16 cellular contexts compared by ENCODE assay signal in the genomic region with DNA sequence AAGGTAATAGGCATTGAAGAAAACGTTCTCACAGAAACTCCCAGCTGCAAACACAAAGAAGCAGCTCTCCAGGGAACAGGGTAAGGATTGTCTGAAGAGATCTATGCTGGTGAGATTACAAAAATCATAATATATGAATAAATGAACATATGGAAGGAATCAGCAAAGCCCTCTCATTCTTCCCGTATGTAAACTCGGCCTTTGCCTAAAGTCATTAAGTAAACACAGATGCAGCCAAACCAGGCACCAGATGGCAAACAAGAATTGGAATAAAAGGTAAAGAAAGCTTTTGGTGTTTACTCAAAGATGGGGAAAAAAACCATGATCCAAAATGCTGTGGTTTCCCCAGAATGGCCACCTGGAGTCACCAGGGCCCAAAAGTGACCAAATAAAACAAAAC.
DNase-seq lines count a peak whose midpoint lies in the region; ATAC-seq and TF ChIP-seq lines count a peak whose summit lies in the region.
"Had no signal": no experiment of that assay in that cellular context is flagged by ENCODE, and none has a peak within 500 bp of the region (broad histone marks: within the 10 kb centered on the region; RNA-seq: fewer than 3 reads in every experiment).

No MANE protein-coding gene starts in this region.

- DNase-seq in NCI-H2107 treated with DMSO at 0.1 percent for 48 hours (lab: John Stamatoyannopoulos, UW; ENCODE audit: unreplicated experiment) (peak; percentile 15), NCI-H2107 (lab: John Stamatoyannopoulos, UW) (no peak), NCI-H526 (lab: John Stamatoyannopoulos, UW) (peak; percentile 77 to 78), fibroblast of mammary gland (ENCODE audit: low read depth) (peak; percentile 94), right atrium auricular region (ENCODE audit: low spot score) (no peak)
- no peak for DNase-seq in activated CD4-positive, alpha-beta T cell treated with anti-CD3 and anti-CD28 coated beads for 1 hour
- DNase-seq: activated CD4-positive, CD25-positive, alpha-beta regulatory T cell treated with anti-CD3 and anti-CD28 coated beads, Interleukin-2, amount 50 U/mL, for 72 hours; DND-41; mesendoderm; MV-4-11; stimulated activated CD4-positive, alpha-beta T cell treated with anti-CD3 and anti-CD28 coated beads, Interleukin-2, amount 100 ng/mL, for 24 hours had no signal

- peak overlapping the region; percentile 22 for H3K9ac ChIP-seq in skeletal muscle satellite cell (ENCODE audit: low read depth, low read length)
- H3K9ac ChIP-seq: parathyroid adenoma had no signal

- H3K4me1 ChIP-seq in skeletal muscle satellite cell (ENCODE audit: control insufficient read depth, insufficient read depth, low read length) (peaks cover 25% of the 10 kb centered on the region), right atrium auricular region (peaks cover 0 to 32% of the 10 kb centered on the region in 2 donors)
- H3K4me1 ChIP-seq: A549 had no signal

- H3K36me3 ChIP-seq in skeletal muscle satellite cell (ENCODE audit: insufficient read depth, low read length) (no peaks in the 10 kb centered on the region), right atrium auricular region (no peaks in the 10 kb centered on the region)

- H3K4me2 ChIP-seq in skeletal muscle satellite cell (ENCODE audit: low read length), result peak overlapping the region; percentile 48
- H3K4me2 ChIP-seq: A549, GM23338 had no signal

- peaks cover 7% of the 10 kb centered on the region for H3K9me3 ChIP-seq in skeletal muscle satellite cell (replicated peaks; ENCODE audit: low read length)
- H3K9me3 ChIP-seq in right atrium auricular region, result no peaks in the 10 kb centered on the region
- H3K9me3 ChIP-seq: A549 had no signal

- TF ChIP-seq CTCF in fibroblast of mammary gland (conservative IDR thresholded peaks at IDR 0.05; ENCODE audit: control insufficient read depth, insufficient read depth, low read depth, low read length) (no peak), right atrium auricular region (IDR thresholded peaks at IDR 0.05) (no peak)

- H3K27me3 ChIP-seq in skeletal muscle satellite cell (ENCODE audit: control insufficient read depth, insufficient read depth, low read length), result no peaks in the 10 kb centered on the region
- H3K27me3 ChIP-seq in right atrium auricular region, result no peaks in the 10 kb centered on the region

- H3K4me3 ChIP-seq in fibroblast of mammary gland (ENCODE audit: control insufficient read depth, low read depth, low read length), result no peak overlapping the region
- H3K4me3 ChIP-seq in skeletal muscle satellite cell (ENCODE audit: low read length), result no peak overlapping the region
- H3K4me3 ChIP-seq in right atrium auricular region, result no peak overlapping the region
- H3K4me3 ChIP-seq: A549, GM23338 had no signal

- ATAC-seq in GM19351 (IDR thresholded peaks at IDR 0.05; ENCODE audit: unreplicated experiment), result no peak
- ATAC-seq: A549, GM23338 had no signal

- H3K27ac ChIP-seq in right atrium auricular region, result no peak overlapping the region
- H3K27ac ChIP-seq: A549, parathyroid adenoma had no signal

Comparison
In these comparisons a context has a peak if more than half of its experiments do, and no peak if none do; other contexts are left out.
1. DNase-seq: peak in NCI-H2107 treated with DMSO at 0.1 percent for 48 hours (single experiment), NCI-H526 (2 of 2) and fibroblast of mammary gland (single experiment); none in NCI-H2107 (single experiment), right atrium auricular region (single experiment) and activated CD4-positive, alpha-beta T cell treated with anti-CD3 and anti-CD28 coated beads for 1 hour (single experiment).